ENCODE assay signal across 8 cellular contexts in genomic region chr4:81466841-81467671, GRCh38.
A peak's percentile ranks its signal among the peaks of the same experiment; 100 is the strongest.
DNase-seq lines count a peak whose midpoint lies in the region; ATAC-seq lines count a peak whose summit lies in the region.

No MANE protein-coding gene starts in this region.

- DNase-seq in DMS153 (lab: John Stamatoyannopoulos, UW), result peak; percentile 60
- peak; percentile 59 for DNase-seq in KG1 (lab: John Stamatoyannopoulos, UW)
- peak; percentile 72 for DNase-seq in RKO (ENCODE audit: low spot score)
- DNase-seq in activated naive CD4-positive, alpha-beta T cell treated with Interleukin-2 at 50 U/mL for 16 hours, result peak; percentile 68
- peak; percentile 42 for DNase-seq in germinal center (ENCODE audit: low spot score)
- peak; percentile 85 for DNase-seq in putamen (ENCODE audit: low spot score)

- no peak for ATAC-seq in GM21723 (IDR thresholded peaks at IDR 0.05; ENCODE audit: unreplicated experiment)
- ATAC-seq in GM19467 (IDR thresholded peaks at IDR 0.05; ENCODE audit: unreplicated experiment), result no peak
